In genomic region chr2:20649586-20650375, GRCh38 we compare ENCODE assay signal across 8 cellular contexts. TPM values are rescaled to one million over a fixed set of nuclear protein-coding genes. Genes with fewer than 3 reads are reported as not detected.
DNase-seq lines count a peak whose midpoint lies in the region; ATAC-seq and TF ChIP-seq lines count a peak whose summit lies in the region.

No MANE protein-coding gene starts in this region.

- no peak for TF ChIP-seq CTCF in C4-2B (conservative IDR thresholded peaks at IDR 0.05)
- TF ChIP-seq CTCF in OCI-LY1 (IDR thresholded peaks at IDR 0.05; ENCODE audit: low read length): no peak
- no peak for TF ChIP-seq CTCF in epithelial cell of esophagus (IDR thresholded peaks at IDR 0.05; ENCODE audit: insufficient read depth, low read depth, low read length, missing control alignments)
- no peak for TF ChIP-seq CTCF in neural cell (IDR thresholded peaks at IDR 0.05; ENCODE audit: poor library complexity, severe bottlenecking)

- H3K4me1 ChIP-seq in OCI-LY1 (ENCODE audit: insufficient read depth, low read length, severe bottlenecking): peaks cover 17% of the 10 kb centered on the region

- H3K27me3 ChIP-seq in OCI-LY1 (ENCODE audit: insufficient read depth, low read length): no peaks in the 10 kb centered on the region
- H3K27me3 ChIP-seq in neural cell (ENCODE audit: insufficient read depth, low read depth, low read length): no peaks in the 10 kb centered on the region

- no peaks in the 10 kb centered on the region for H4K20me1 ChIP-seq in OCI-LY1 (ENCODE audit: insufficient read depth, low read length)
- H4K20me1 ChIP-seq in neural cell (ENCODE audit: insufficient read depth): no peaks in the 10 kb centered on the region

- TF ChIP-seq EP300 in neural cell (conservative IDR thresholded peaks at IDR 0.05; ENCODE audit: poor library complexity, severe bottlenecking): no peak

- H3K9me3 ChIP-seq in OCI-LY1 (ENCODE audit: low read length) (no peaks in the 10 kb centered on the region), neural cell (ENCODE audit: low read length) (no peaks in the 10 kb centered on the region)

- H3K27ac ChIP-seq in C4-2B: peak overlapping the region; percentile 84; the same call in 1 of the 2 replicates
- H3K27ac ChIP-seq in OCI-LY1 (ENCODE audit: low read depth, low read length, poor library complexity, severe bottlenecking): no peak overlapping the region
- no peak overlapping the region for H3K27ac ChIP-seq in neural cell (ENCODE audit: low read length)

- H3K36me3 ChIP-seq in OCI-LY1 (ENCODE audit: insufficient read depth, low read length) (no peaks in the 10 kb centered on the region; the same call in 1 of the 2 replicates), neural cell (ENCODE audit: insufficient read depth, low read length) (no peaks in the 10 kb centered on the region)

- no peak for TF ChIP-seq RAD21 in neural cell (conservative IDR thresholded peaks at IDR 0.05)

- H3F3A ChIP-seq in OCI-LY1 (ENCODE audit: insufficient read depth, low read length) (no peaks in the 10 kb centered on the region), neural cell (ENCODE audit: insufficient read depth, low read length, poor library complexity, severe bottlenecking) (no peaks in the 10 kb centered on the region)

- peak overlapping the region; percentile 97 for H3K4me2 ChIP-seq in OCI-LY1 (ENCODE audit: low read length)
- H3K4me2 ChIP-seq in neural cell (ENCODE audit: low read length): peak overlapping the region; percentile 89

- H2AFZ ChIP-seq in OCI-LY1 (ENCODE audit: low read length): no peak overlapping the region
- H2AFZ ChIP-seq in neural cell (ENCODE audit: low read depth, low read length): no peak overlapping the region

- peak overlapping the region; percentile 73; the same call in 1 of the 2 replicates for H3K9ac ChIP-seq in OCI-LY1 (ENCODE audit: low read length)
- peak overlapping the region; percentile 82 for H3K9ac ChIP-seq in neural cell (ENCODE audit: low read length)

- peak overlapping the region; percentile 82 for H3K4me3 ChIP-seq in OCI-LY1 (ENCODE audit: low read depth, low read length, poor library complexity, severe bottlenecking)
- H3K4me3 ChIP-seq in epithelial cell of esophagus (ENCODE audit: low read length): peak overlapping the region; percentile 77
- H3K4me3 ChIP-seq in neural cell (ENCODE audit: low read length): peak overlapping the region; percentile 85

- no peak for DNase-seq in epithelial cell of esophagus (ENCODE audit: low read depth)
- no peak for DNase-seq in superior temporal gyrus (ENCODE audit: extremely low spot score)
- DNase-seq in NCI-H1092 treated with DMSO at 0.1 percent for 48 hours (lab: John Stamatoyannopoulos, UW): no peak
- DNase-seq in NCI-H748 (lab: John Stamatoyannopoulos, UW; ENCODE audit: unreplicated experiment): no peak

- H3K9me2 ChIP-seq in OCI-LY1 (ENCODE audit: low read depth, low read length): no peaks in the 10 kb centered on the region
- no peaks in the 10 kb centered on the region for H3K9me2 ChIP-seq in neural cell (ENCODE audit: insufficient read depth, low read length)

- ATAC-seq in GM18517 (IDR thresholded peaks at IDR 0.05; ENCODE audit: unreplicated experiment): no peak

- H3K79me2 ChIP-seq in OCI-LY1 (ENCODE audit: insufficient read depth, low read length) (no peaks in the 10 kb centered on the region), neural cell (replicated peaks; ENCODE audit: insufficient read depth, low read length) (no peaks in the 10 kb centered on the region)

TF ChIP-seq in neural cell, 6 proteins besides CTCF, POLR2A, EP300 and RAD21:
- TF ChIP-seq REST (IDR thresholded peaks at IDR 0.05; ENCODE audit: borderline replicate concordance): no peak

RNA-seq across cellular contexts. Expression of gene HS1BP3, which starts 1.1 kb away (rescaled TPM):
- 8.9 and 12.1 TPM in 2 replicates for polyA plus RNA-seq in neural cell
- polyA minus RNA-seq in neural cell: 13.1 and 16.2 TPM in 2 replicates

RNA-seq across cellular contexts. Expression of gene GDF7, which starts 17.2 kb away (rescaled TPM):
- 0.38 and 0.62 TPM in 2 replicates for polyA plus RNA-seq in neural cell
- polyA minus RNA-seq in neural cell: 0.73 and 1.0 TPM in 2 replicates
